ENCODE assay signal across 9 cellular contexts in genomic region chr4:6180841-6181631, GRCh38. TPM values are rescaled to one million over a fixed set of nuclear protein-coding genes. Genes with fewer than 3 reads are reported as not detected.
DNase-seq lines count a peak whose midpoint lies in the region; ATAC-seq and TF ChIP-seq lines count a peak whose summit lies in the region.
"Had no signal": no experiment of that assay in that cellular context is flagged by ENCODE, and none has a peak within 500 bp of the region (broad histone marks: within the 10 kb centered on the region; RNA-seq: fewer than 3 reads in every experiment).

No MANE protein-coding gene starts in this region.

- H3K9me3 Mint-ChIP-seq in stimulated activated memory B cell treated with anti-CD40 and anti-IgM and Interleukin-4, amounts not matched to agents 10 μg/mL and 1 μg/mL and 100 μg/mL, for 72 hours, result peaks cover 14% of the 10 kb centered on the region

- no peaks in the 10 kb centered on the region for H3K4me1 ChIP-seq in uterus

- H3K36me3 Mint-ChIP-seq in stimulated activated memory B cell treated with anti-CD40 and anti-IgM and Interleukin-4, amounts not matched to agents 10 μg/mL and 1 μg/mL and 100 μg/mL, for 72 hours, result no peaks in the 10 kb centered on the region

- TF ChIP-seq CTCF in uterus (IDR thresholded peaks at IDR 0.05), result no peak

- DNase-seq in activated CD8-positive, alpha-beta memory T cell treated with anti-CD3 and anti-CD28 coated beads for 24 hours, result peak; percentile 74
- DNase-seq in dedifferentiated amniotic fluid mesenchymal stem cell (ENCODE audit: extremely low spot score) (no peak), hypothalamus (lab: John Stamatoyannopoulos, UW) (no peak), uterus (no peak)

- intact Hi-C loops in uterus (cut with DNase I; ENCODE audit: low total_unique reads), result no loop called here

- no peak overlapping the region for H3K4me3 ChIP-seq in uterus

- ATAC-seq in GM19397 (IDR thresholded peaks at IDR 0.05; ENCODE audit: unreplicated experiment) (peak; percentile 78), HG03097 (IDR thresholded peaks at IDR 0.05; ENCODE audit: low FRiP score, unreplicated experiment) (peak; percentile 91)
- ATAC-seq in stimulated activated memory B cell treated with anti-CD40 and anti-IgM and Interleukin-4, amounts not matched to agents 10 μg/mL and 1 μg/mL and 100 μg/mL, for 72 hours, result peak; percentile 81

- H3K27ac ChIP-seq in uterus, result no peak overlapping the region

- H3K9me3 ChIP-seq in uterus, result no peaks in the 10 kb centered on the region

- H3K36me3 ChIP-seq in uterus, result no peaks in the 10 kb centered on the region

- H3K4me3 Mint-ChIP-seq in stimulated activated memory B cell treated with anti-CD40 and anti-IgM and Interleukin-4, amounts not matched to agents 10 μg/mL and 1 μg/mL and 100 μg/mL, for 72 hours, result no peak overlapping the region
- H3K4me3 Mint-ChIP-seq: dendritic cell treated with granulocyte-macrophage colony-stimulating factor and Interleukin-4, amounts not matched to agents 40 ng/mL and 50 ng/mL, for 4 days had no signal

- H3K4me1 Mint-ChIP-seq in stimulated activated memory B cell treated with anti-CD40 and anti-IgM and Interleukin-4, amounts not matched to agents 10 μg/mL and 1 μg/mL and 100 μg/mL, for 72 hours, result peaks cover 13% of the 10 kb centered on the region

- H3K27me3 Mint-ChIP-seq in stimulated activated memory B cell treated with anti-CD40 and anti-IgM and Interleukin-4, amounts not matched to agents 10 μg/mL and 1 μg/mL and 100 μg/mL, for 72 hours, result peaks cover 8% of the 10 kb centered on the region
- H3K27me3 Mint-ChIP-seq: dendritic cell treated with granulocyte-macrophage colony-stimulating factor and Interleukin-4, amounts not matched to agents 40 ng/mL and 50 ng/mL, for 4 days had no signal

- no peak overlapping the region for H3K27ac Mint-ChIP-seq in stimulated activated memory B cell treated with anti-CD40 and anti-IgM and Interleukin-4, amounts not matched to agents 10 μg/mL and 1 μg/mL and 100 μg/mL, for 72 hours
- H3K27ac Mint-ChIP-seq: dendritic cell treated with granulocyte-macrophage colony-stimulating factor and Interleukin-4, amounts not matched to agents 40 ng/mL and 50 ng/mL, for 4 days had no signal

- H3K27me3 ChIP-seq in uterus, result no peaks in the 10 kb centered on the region

- TF ChIP-seq POLR2A in uterus (IDR thresholded peaks at IDR 0.05), result no peak

RNA-seq across cellular contexts. Expression of gene JAKMIP1, which starts 19.3 kb away (rescaled TPM):
- total RNA-seq in uterus, result under 1 TPM in 2 of 4 donors, not detected in 2; 0.26 to 0.48 TPM
- total RNA-seq: myocyte had no signal
